Comparison of ENCODE assay signal across 18 cellular contexts in the genomic region with DNA sequence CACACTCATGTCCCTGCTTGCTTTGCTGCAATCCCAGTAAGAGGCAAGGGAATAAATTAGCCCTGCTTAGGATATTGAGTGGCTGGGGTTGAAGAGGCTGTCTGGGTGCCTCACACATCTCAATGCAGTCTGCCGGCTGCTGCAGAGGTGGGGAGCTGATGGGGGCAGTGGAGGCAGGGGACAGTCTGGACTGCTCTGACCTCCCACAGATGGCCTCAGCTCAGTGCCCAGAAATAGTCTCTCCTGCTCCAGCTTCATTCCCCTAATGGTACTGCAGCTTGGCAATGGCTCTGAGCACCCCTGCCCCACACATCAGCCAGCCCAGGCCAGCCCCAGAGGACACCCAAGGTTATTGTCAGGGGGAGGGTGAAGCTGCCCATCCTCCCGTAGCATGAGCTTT. TPM values are rescaled to one million over a fixed set of nuclear protein-coding genes. Genes with fewer than 3 reads are reported as not detected.
DNase-seq lines count a peak whose midpoint lies in the region; ATAC-seq, FAIRE-seq and TF ChIP-seq lines count a peak whose summit lies in the region.
"Had no signal": no experiment of that assay in that cellular context is flagged by ENCODE, and none has a peak within 500 bp of the region (broad histone marks: within the 10 kb centered on the region; RNA-seq: fewer than 3 reads in every experiment).

No MANE protein-coding gene starts in this region.

- no peak overlapping the region for H3K4me3 Mint-ChIP-seq in activated naive CD4-positive, alpha-beta T cell treated with anti-CD3 and anti-CD28 coated beads, Interleukin-2, amount 10 ng/mL, durations not matched to agents 7 days and 5 days
- no peak overlapping the region for H3K4me3 Mint-ChIP-seq in activated CD8-positive, alpha-beta T cell treated with anti-CD3 and anti-CD28 coated beads, Interleukin-2, amount 10 ng/mL, durations not matched to agents 7 days and 5 days
- H3K4me3 Mint-ChIP-seq: activated T-helper 17 cell treated with anti-CD3 and anti-CD28 coated beads, Interleukin-2, amount 50 U/mL, for 72 hours had no signal

- H2BK20ac ChIP-seq in H1 (ENCODE audit: low read length) = peak overlapping the region; percentile 80; the same call in 1 of the 2 replicates

- H3K23me2 ChIP-seq in H1 (ENCODE audit: low read depth, low read length) = no peaks in the 10 kb centered on the region

- H3K79me1 ChIP-seq in H1 (ENCODE audit: low read depth, low read length) (no peaks in the 10 kb centered on the region; the same call in 1 of the 2 replicates), neuronal stem cell (ENCODE audit: low read depth, low read length) (no peaks in the 10 kb centered on the region)

- no peak overlapping the region for H2BK15ac ChIP-seq in H1 (ENCODE audit: low read length)
- H2BK15ac ChIP-seq in neuronal stem cell (ENCODE audit: low read length) = peak overlapping the region; percentile 76

- H3K18ac ChIP-seq in H1 (ENCODE audit: extremely low read depth, low read length) = no peak overlapping the region
- peak overlapping the region; percentile 72 for H3K18ac ChIP-seq in neuronal stem cell (ENCODE audit: low read length)

- H3K27me3 ChIP-seq in H1 (replicated peaks in 1 of 4; ENCODE audit: control insufficient read depth in 3 of 4, extremely low read depth in 1 of 4, insufficient read depth in 3 of 4, low read length in 3 of 4) (no peaks in the 10 kb centered on the region), neuronal stem cell (ENCODE audit: control insufficient read depth in 3 of 3, insufficient read depth in 3 of 3, low read depth in 1 of 3, low read length in 3 of 3) (peaks cover 0 to 19% (median 0%) of the 10 kb centered on the region in 3 experiments)
- H3K27me3 ChIP-seq: cardiac muscle cell had no signal

- H4K8ac ChIP-seq in H1 (ENCODE audit: extremely low read depth, insufficient read depth, low read length) (no peak overlapping the region), neuronal stem cell (ENCODE audit: low read depth, low read length) (no peak overlapping the region)

- no peaks in the 10 kb centered on the region for H3K4me1 Mint-ChIP-seq in activated naive CD4-positive, alpha-beta T cell treated with anti-CD3 and anti-CD28 coated beads, Interleukin-2, amount 10 ng/mL, durations not matched to agents 7 days and 5 days
- no peaks in the 10 kb centered on the region for H3K4me1 Mint-ChIP-seq in activated CD8-positive, alpha-beta T cell treated with anti-CD3 and anti-CD28 coated beads, Interleukin-2, amount 10 ng/mL, durations not matched to agents 7 days and 5 days (ENCODE audit: low read depth)
- H3K4me1 Mint-ChIP-seq: activated T-helper 17 cell treated with anti-CD3 and anti-CD28 coated beads, Interleukin-2, amount 50 U/mL, for 72 hours had no signal

- H3K27me3 Mint-ChIP-seq in activated naive CD4-positive, alpha-beta T cell treated with anti-CD3 and anti-CD28 coated beads, Interleukin-2, amount 10 ng/mL, durations not matched to agents 7 days and 5 days = peaks cover 4% of the 10 kb centered on the region
- no peaks in the 10 kb centered on the region for H3K27me3 Mint-ChIP-seq in activated CD8-positive, alpha-beta T cell treated with anti-CD3 and anti-CD28 coated beads, Interleukin-2, amount 10 ng/mL, durations not matched to agents 7 days and 5 days (ENCODE audit: low read depth)
- H3K27me3 Mint-ChIP-seq: activated T-helper 17 cell treated with anti-CD3 and anti-CD28 coated beads, Interleukin-2, amount 50 U/mL, for 72 hours had no signal

- H3K27ac ChIP-seq in H1 (ENCODE audit: low read depth, low read length) = no peak overlapping the region
- no peak overlapping the region for H3K27ac ChIP-seq in neuronal stem cell (replicated peaks; ENCODE audit: low read length)
- H3K27ac ChIP-seq: cardiac muscle cell, SK-N-MC had no signal

- no peak for ATAC-seq in activated CD8-positive, alpha-beta T cell treated with anti-CD3 and anti-CD28 coated beads, Interleukin-2, amount 10 ng/mL, durations not matched to agents 7 days and 5 days
- no peak for ATAC-seq in GM21381 (IDR thresholded peaks at IDR 0.05; ENCODE audit: unreplicated experiment)
- ATAC-seq in GM18502 (IDR thresholded peaks at IDR 0.05; ENCODE audit: poor library complexity, unreplicated experiment) = no peak
- ATAC-seq: activated T-helper 17 cell treated with anti-CD3 and anti-CD28 coated beads, Interleukin-2, amount 50 U/mL, for 72 hours; GM12878; PC-3 had no signal

- H3K56ac ChIP-seq in H1 (replicated peaks; ENCODE audit: insufficient read length, low read depth, low read length) = no peak overlapping the region

- POLR2A ChIA-PET in H1 (lab: Charles Lee; ENCODE audit: partially characterized antibody) = no interaction called here
- POLR2A ChIA-PET in activated CD8-positive, alpha-beta T cell treated with anti-CD3 and anti-CD28 coated beads, Interleukin-2, amount 10 ng/mL, durations not matched to agents 7 days and 5 days (lab: Charles Lee) = no interaction called here

- FAIRE-seq in H1 (lab: Jason Lieb, UNC) = no peak
- FAIRE-seq: GM12878, urothelium cell line had no signal

- TF ChIP-seq EP300 in H1 (IDR thresholded peaks at IDR 0.05; ENCODE audit: borderline replicate concordance in 1 of 2, low read depth in 2 of 2, low read length in 2 of 2) = no peak

- H4K5ac ChIP-seq in H1 (ENCODE audit: insufficient read length, low read depth, low read length) = no peak overlapping the region

- H3K23ac ChIP-seq in H1 (ENCODE audit: insufficient read length) (no peak overlapping the region), neuronal stem cell (ENCODE audit: low read depth, low read length, poor library complexity) (no peak overlapping the region)

- no peaks in the 10 kb centered on the region for H3K79me2 ChIP-seq in H1 (ENCODE audit: control insufficient read depth in 1 of 2, insufficient read depth in 2 of 2, low read length in 2 of 2)

- H3K9ac ChIP-seq in H1 (replicated peaks in 1 of 4; ENCODE audit: extremely low read depth in 1 of 4, low read depth in 3 of 4, low read length in 3 of 4) (no peak overlapping the region), neuronal stem cell (ENCODE audit: low read depth, low read length, poor library complexity) (no peak overlapping the region)

- no peaks in the 10 kb centered on the region for H4K20me1 ChIP-seq in H1 (replicated peaks in 1 of 2; ENCODE audit: control insufficient read depth in 1 of 2, insufficient read depth in 2 of 2, low read length in 2 of 2)

- H3K4me2 ChIP-seq in H1 (ENCODE audit: insufficient read depth in 1 of 2, low read depth in 2 of 2, low read length in 2 of 2) = no peak overlapping the region
- H3K4me2 ChIP-seq in neuronal stem cell (ENCODE audit: insufficient read depth, low read length, poor library complexity, severe bottlenecking) = no peak overlapping the region

- H3K4me3 ChIP-seq in H1 (ENCODE audit: extremely low read depth in 1 of 4, insufficient read depth in 2 of 4, low read depth in 3 of 4, low read length in 4 of 4) (no peak overlapping the region), neuronal stem cell (ENCODE audit: low read length in 2 of 2) (no peak overlapping the region)
- H3K4me3 ChIP-seq: cardiac muscle cell, GM12878, SK-N-MC had no signal

- H3K36me3 ChIP-seq in H1 (ENCODE audit: control insufficient read depth in 2 of 4, insufficient read depth in 4 of 4, low read length in 3 of 4) (no peaks in the 10 kb centered on the region), neuronal stem cell (replicated peaks in 1 of 2; ENCODE audit: control insufficient read depth in 2 of 2, insufficient read depth in 2 of 2, low read length in 2 of 2) (no peaks in the 10 kb centered on the region)
- H3K36me3 ChIP-seq: cardiac muscle cell had no signal

- H2BK12ac ChIP-seq in H1 (ENCODE audit: low read depth, low read length) (peak overlapping the region; percentile 60; the same call in 1 of the 2 replicates), neuronal stem cell (ENCODE audit: low read length) (no peak overlapping the region)

- DNase-seq in activated naive CD4-positive, alpha-beta T cell treated with anti-CD3 and anti-CD28 coated beads, Interleukin-2, amount 10 ng/mL, durations not matched to agents 7 days and 5 days = peak; percentile 15
- no peak for DNase-seq in activated naive CD4-positive, alpha-beta T cell treated with anti-CD3 and anti-CD28 coated beads, Interleukin-2, amount 50 U/mL, for 16 hours
- DNase-seq in H1 (ENCODE audit: low read depth in 1 of 2, low spot score in 2 of 2) (peak in 1 of 2 experiments; percentile 20), neuronal stem cell (ENCODE audit: low spot score) (no peak), ureter (ENCODE audit: low spot score) (peak; percentile 24)
- DNase-seq in activated CD8-positive, alpha-beta T cell treated with anti-CD3 and anti-CD28 coated beads, Interleukin-2, amount 10 ng/mL, durations not matched to agents 7 days and 5 days = no peak
- DNase-seq: GF-D8; NCI-H1417 treated with DMSO at 0.1 percent for 48 hours; PC-3; stimulated activated naive CD4-positive, alpha-beta T cell treated with Interleukin-2 at 50 U/mL for 16 hours; T-helper 9 cell had no signal

- H2BK5ac ChIP-seq in H1 (ENCODE audit: low read depth, low read length) (no peak overlapping the region), neuronal stem cell (ENCODE audit: low read length) (peak overlapping the region; percentile 62)

- H2BK120ac ChIP-seq in H1 (replicated peaks; ENCODE audit: low read depth, low read length) = no peak overlapping the region
- peak overlapping the region; percentile 16 for H2BK120ac ChIP-seq in neuronal stem cell (ENCODE audit: low read depth, low read length)

- no peak overlapping the region for H3K4ac ChIP-seq in H1 (replicated peaks; ENCODE audit: insufficient read length, low read depth, low read length)
- no peak overlapping the region for H3K4ac ChIP-seq in neuronal stem cell (ENCODE audit: low read length)

- H3K4me1 ChIP-seq in H1 (replicated peaks in 1 of 4; ENCODE audit: control insufficient read depth in 3 of 4, insufficient read depth in 4 of 4, low read length in 3 of 4) (peaks cover 0 to 16% (median 5%) of the 10 kb centered on the region in 4 experiments; a peak in 6 of 7 replicates), neuronal stem cell (ENCODE audit: control insufficient read depth in 2 of 2, insufficient read depth in 1 of 2, low read depth in 1 of 2, low read length in 2 of 2) (peaks cover 7 to 25% of the 10 kb centered on the region in 2 donors)

- no peak for TF ChIP-seq CTCF in H1 (IDR thresholded peaks at IDR 0.05; ENCODE audit: control extremely low read depth in 1 of 3, insufficient read depth in 1 of 3, low read depth in 1 of 3, low read length in 3 of 3)

- H3K14ac ChIP-seq in H1 (ENCODE audit: insufficient read length) (no peak overlapping the region), neuronal stem cell (ENCODE audit: low read length) (no peak overlapping the region)

- no peak overlapping the region for H2AK5ac ChIP-seq in H1 (ENCODE audit: low read depth, low read length)
- peak overlapping the region; percentile 92 for H2AK5ac ChIP-seq in neuronal stem cell (ENCODE audit: low read depth, low read length)

- TF ChIP-seq POLR2A in H1 (IDR thresholded peaks at IDR 0.05; ENCODE audit: control extremely low read depth in 1 of 2, low read depth in 2 of 2, low read length in 2 of 2) = no peak

- no peak for TF ChIP-seq RAD21 in H1 (IDR thresholded peaks at IDR 0.05 in 1 of 2, conservative IDR thresholded peaks at IDR 0.05 in 1 of 2; ENCODE audit: low read depth in 2 of 2, low read length in 2 of 2)

- H3K9me3 ChIP-seq in H1 (ENCODE audit: insufficient read depth in 2 of 2, low read depth in 1 of 2, low read length in 1 of 2) (no peaks in the 10 kb centered on the region), neuronal stem cell (replicated peaks in 1 of 2; ENCODE audit: control insufficient read depth in 2 of 2, insufficient read depth in 1 of 2, low read depth in 1 of 2, low read length in 2 of 2) (no peaks in the 10 kb centered on the region)

- H2AFZ ChIP-seq in H1 (ENCODE audit: low read length) (no peak overlapping the region), neuronal stem cell (ENCODE audit: low read length) (no peak overlapping the region)

- CTCF ChIA-PET in activated naive CD4-positive, alpha-beta T cell treated with anti-CD3 and anti-CD28 coated beads, Interleukin-2, amount 10 ng/mL, durations not matched to agents 7 days and 5 days (lab: Charles Lee) = no interaction called here
- CTCF ChIA-PET in H1 (lab: Charles Lee; ENCODE audit: partially characterized antibody) = interaction anchor here (0.9 to 5.5 kb wide), 7 partner anchors 9 to 238 kb away, joined by 3 to 22 read pairs (median 7); a partner anchor contains a TSS
- CTCF ChIA-PET in activated CD8-positive, alpha-beta T cell treated with anti-CD3 and anti-CD28 coated beads, Interleukin-2, amount 10 ng/mL, durations not matched to agents 7 days and 5 days (lab: Charles Lee) = interaction anchor here (1.0 kb wide), 1 partner anchor 30 kb away, joined by 3 read pairs; no protein-coding TSS in a partner anchor

- WGBS in H1 (ENCODE audit: extremely low coverage in 1 of 2, insufficient coverage in 1 of 2, insufficient read length in 1 of 2, insufficient replicate concordance in 2 of 2, low coverage in 1 of 2, low lambda C conversion rate in 2 of 2, missing lambda C conversion rate in 1 of 2), 2 experiments = 79% methylated on average over 2 of the region's 2 CpGs; no CpG with 5 or more reads in 1 of the 2 experiments
- no CpG with 5 or more reads among the region's 2 CpGs for WGBS in neuronal stem cell (ENCODE audit: extremely low coverage in 2 of 2, insufficient read length in 2 of 2, insufficient replicate concordance in 1 of 2), 2 donors

- H3K9me3 Mint-ChIP-seq in activated naive CD4-positive, alpha-beta T cell treated with anti-CD3 and anti-CD28 coated beads, Interleukin-2, amount 10 ng/mL, durations not matched to agents 7 days and 5 days = no peaks in the 10 kb centered on the region
- H3K9me3 Mint-ChIP-seq in activated CD8-positive, alpha-beta T cell treated with anti-CD3 and anti-CD28 coated beads, Interleukin-2, amount 10 ng/mL, durations not matched to agents 7 days and 5 days (ENCODE audit: insufficient read depth) = no peaks in the 10 kb centered on the region
- H3K9me3 Mint-ChIP-seq: activated T-helper 17 cell treated with anti-CD3 and anti-CD28 coated beads, Interleukin-2, amount 50 U/mL, for 72 hours had no signal

- H3K27ac Mint-ChIP-seq in activated naive CD4-positive, alpha-beta T cell treated with anti-CD3 and anti-CD28 coated beads, Interleukin-2, amount 10 ng/mL, durations not matched to agents 7 days and 5 days = no peak overlapping the region
- H3K27ac Mint-ChIP-seq in activated CD8-positive, alpha-beta T cell treated with anti-CD3 and anti-CD28 coated beads, Interleukin-2, amount 10 ng/mL, durations not matched to agents 7 days and 5 days = no peak overlapping the region
- H3K27ac Mint-ChIP-seq: activated T-helper 17 cell treated with anti-CD3 and anti-CD28 coated beads, Interleukin-2, amount 50 U/mL, for 72 hours had no signal

- H4K91ac ChIP-seq in H1 (replicated peaks; ENCODE audit: insufficient read length, low read length) = no peak overlapping the region
- H4K91ac ChIP-seq in neuronal stem cell (ENCODE audit: low read depth, low read length, poor library complexity) = no peak overlapping the region

- no peaks in the 10 kb centered on the region for H3K36me3 Mint-ChIP-seq in activated naive CD4-positive, alpha-beta T cell treated with anti-CD3 and anti-CD28 coated beads, Interleukin-2, amount 10 ng/mL, durations not matched to agents 7 days and 5 days
- H3K36me3 Mint-ChIP-seq in activated CD8-positive, alpha-beta T cell treated with anti-CD3 and anti-CD28 coated beads, Interleukin-2, amount 10 ng/mL, durations not matched to agents 7 days and 5 days (ENCODE audit: low read depth) = no peaks in the 10 kb centered on the region

RNA-seq across cellular contexts. Expression of a gene that starts 21.5 kb away (rescaled TPM):
- 4.8 and 5.1 TPM in 2 replicates for total RNA-seq in H1 (2021; fragmentation: NEBNext Ultra II Directional; extraction: Animal tissue kit (Norgen Biotek cat#: 25700))
- 1.5 and 1.9 TPM in 2 replicates for polyA plus RNA-seq in H1 (2011; rRNA removed)
- 1.3 TPM for polyA plus RNA-seq in H1 (2011; cell fraction: cytosol; rRNA removed)
- 7.3 TPM for polyA plus RNA-seq in H1 (2011; cell fraction: nucleus; rRNA removed)
- polyA plus RNA-seq in H1 (2012, experiment 1 of 2) = 2.0 to 2.7 TPM (median 2.3 TPM) in 4 replicates
- 1.1 TPM for polyA plus RNA-seq in H1 (2012, experiment 2 of 2)
- polyA plus RNA-seq in H1 (2013, experiment 1 of 2) = 1.9 TPM
- polyA plus RNA-seq in H1 (2013, experiment 2 of 2) = 2.0 TPM
- 11.6 and 19.6 TPM in 2 replicates for polyA minus RNA-seq in H1 (2011; rRNA and poly(A)+ RNA removed)
- 4.1 TPM for polyA minus RNA-seq in H1 (2011; cell fraction: cytosol; rRNA and poly(A)+ RNA removed)
- 15.0 TPM for polyA minus RNA-seq in H1 (2011; cell fraction: nucleus; rRNA and poly(A)+ RNA removed)
- 1.1 TPM for polyA plus RNA-seq in neuronal stem cell (2013, experiment 1 of 2)
- polyA plus RNA-seq in neuronal stem cell (2013, experiment 2 of 2) = 1.3 TPM
- 581 TPM for total RNA-seq in ureter
- total RNA-seq in activated CD8-positive, alpha-beta T cell treated with anti-CD3 and anti-CD28 coated beads, Interleukin-2, amount 10 ng/mL, durations not matched to agents 7 days and 5 days = 10 to 100 TPM; 28.9 to 29.8 TPM

RNA-seq across cellular contexts. Expression of a gene that starts 44.7 kb away (rescaled TPM):
- 0.32 TPM in 1 of 2 replicates, not detected in the other for total RNA-seq in H1 (2021; fragmentation: NEBNext Ultra II Directional; extraction: Animal tissue kit (Norgen Biotek cat#: 25700))
- 0.38 and 0.66 TPM in 2 replicates for polyA plus RNA-seq in H1 (2011; rRNA removed)
- 1.0 TPM for polyA plus RNA-seq in H1 (2011; cell fraction: cytosol; rRNA removed)
- polyA plus RNA-seq in H1 (2011; cell fraction: nucleus; rRNA removed) = 3.6 TPM
- 0.32 to 1.1 TPM (median 0.71 TPM) in 4 replicates for polyA plus RNA-seq in H1 (2012, experiment 1 of 2)
- polyA plus RNA-seq in H1 (2012, experiment 2 of 2) = not detected
- 0.30 TPM for polyA plus RNA-seq in H1 (2013, experiment 1 of 2)
- 0.11 TPM for polyA plus RNA-seq in H1 (2013, experiment 2 of 2)
- polyA minus RNA-seq in H1 (2011; rRNA and poly(A)+ RNA removed) = 0.51 and 1.2 TPM in 2 replicates
- polyA minus RNA-seq in H1 (2011; cell fraction: cytosol; rRNA and poly(A)+ RNA removed) = not detected
- polyA minus RNA-seq in H1 (2011; cell fraction: nucleus; rRNA and poly(A)+ RNA removed) = 1.5 TPM
- polyA plus RNA-seq in neuronal stem cell (2013, experiment 1 of 2) = not detected
- polyA plus RNA-seq in neuronal stem cell (2013, experiment 2 of 2) = 0.08 TPM
- 5.6 TPM for total RNA-seq in ureter
- under 1 TPM; 0.55 to 0.81 TPM for total RNA-seq in activated CD8-positive, alpha-beta T cell treated with anti-CD3 and anti-CD28 coated beads, Interleukin-2, amount 10 ng/mL, durations not matched to agents 7 days and 5 days
- total RNA-seq: cardiac muscle cell, PC-3 had no signal
- polyA plus RNA-seq: cardiac muscle cell had no signal

Comparison
In these comparisons a context has a peak if more than half of its experiments do, and no peak if none do; other contexts are left out.
1. DNase-seq: peak in activated naive CD4-positive, alpha-beta T cell treated with anti-CD3 and anti-CD28 coated beads, Interleukin-2, amount 10 ng/mL, durations not matched to agents 7 days and 5 days (single experiment) and ureter (single experiment); none in activated naive CD4-positive, alpha-beta T cell treated with anti-CD3 and anti-CD28 coated beads, Interleukin-2, amount 50 U/mL, for 16 hours (single experiment), neuronal stem cell (single experiment) and activated CD8-positive, alpha-beta T cell treated with anti-CD3 and anti-CD28 coated beads, Interleukin-2, amount 10 ng/mL, durations not matched to agents 7 days and 5 days (single experiment).
2. RNA of a gene that starts 21.5 kb away (total RNA-seq): 581 TPM in ureter (single experiment); 28.9 to 29.8 TPM in activated CD8-positive, alpha-beta T cell treated with anti-CD3 and anti-CD28 coated beads, Interleukin-2, amount 10 ng/mL, durations not matched to agents 7 days and 5 days and 4.8 to 5.1 TPM in H1; every median in the first group is over 10 times any median in the second.